Comparison of ENCODE assay signal across 8 cellular contexts in genomic region chr6:131061041-131061770, GRCh38. TPM values are rescaled to one million over a fixed set of nuclear protein-coding genes. Genes with fewer than 3 reads are reported as not detected.
DNase-seq lines count a peak whose midpoint lies in the region; ATAC-seq, FAIRE-seq and TF ChIP-seq lines count a peak whose summit lies in the region.

No MANE protein-coding gene starts in this region.

- CTCF ChIA-PET in activated CD4-positive, alpha-beta T cell treated with anti-CD3 and anti-CD28 coated beads for 36 hours (lab: Charles Lee): interaction anchor here (0.6 to 1.5 kb wide), 3 partner anchors 20 to 73 kb away, joined by 3 to 5 read pairs (median 3); no protein-coding TSS in a partner anchor
- CTCF ChIA-PET in PC-3 (lab: Charles Lee): no interaction called here

- H3K9me2 ChIP-seq in PC-3 (replicated peaks; ENCODE audit: low read length): no peaks in the 10 kb centered on the region

- H3K27ac Mint-ChIP-seq in activated CD4-positive, alpha-beta T cell treated with anti-CD3 and anti-CD28 coated beads for 36 hours: peak overlapping the region; percentile 20

- H3K27me3 ChIP-seq in PC-3 (ENCODE audit: low read length): no peaks in the 10 kb centered on the region

- H3K9ac ChIP-seq in PC-3 (ENCODE audit: low read length): peak overlapping the region; percentile 73; the same call in 1 of the 2 replicates

- peaks cover 67% of the 10 kb centered on the region for H3K79me2 ChIP-seq in PC-3 (ENCODE audit: low read length)

- H3K4me3 ChIP-seq in PC-3 (ENCODE audit: low read length): peak overlapping the region; percentile 87
- H3K4me3 ChIP-seq in epithelial cell of proximal tubule (ENCODE audit: low read depth, low read length): peak overlapping the region; percentile 85

- FAIRE-seq in frontal cortex (lab: Jason Lieb, UNC): no peak

- intact Hi-C loops in activated CD4-positive, alpha-beta T cell treated with anti-CD3 and anti-CD28 coated beads for 36 hours (cut with DNase I, micrococcal nuclease): loop anchor here (2.0 to 5.0 kb wide), 2 partner anchors 74 to 76 kb away; partner anchors contain the start of gene AKAP7 (in 2 of the 2)
- intact Hi-C loops in PC-3 (cut with micrococcal nuclease): loop anchor here (2.0 kb wide), 1 partner anchor 36 kb away; no protein-coding TSS in a partner anchor

- H3K36me3 Mint-ChIP-seq in activated CD4-positive, alpha-beta T cell treated with anti-CD3 and anti-CD28 coated beads for 36 hours (ENCODE audit: low read depth): peaks cover 9% of the 10 kb centered on the region

- ATAC-seq in activated CD4-positive, alpha-beta T cell treated with anti-CD3 and anti-CD28 coated beads for 36 hours: no peak
- ATAC-seq in PC-3 (no peak), GM21576 (IDR thresholded peaks at IDR 0.05; ENCODE audit: unreplicated experiment) (no peak)

- H3K9me3 ChIP-seq in PC-3 (ENCODE audit: low read length): no peaks in the 10 kb centered on the region

- peak overlapping the region; percentile 78 for H3K4me3 Mint-ChIP-seq in activated CD4-positive, alpha-beta T cell treated with anti-CD3 and anti-CD28 coated beads for 36 hours

- peaks cover 44% of the 10 kb centered on the region for H3K4me1 ChIP-seq in PC-3 (ENCODE audit: insufficient read depth, low read length)

- POLR2A ChIA-PET in activated CD4-positive, alpha-beta T cell treated with anti-CD3 and anti-CD28 coated beads for 36 hours (lab: Charles Lee): no interaction called here
- POLR2A ChIA-PET in PC-3 (lab: Charles Lee; ENCODE audit: unreplicated experiment): no interaction called here

- H2AFZ ChIP-seq in PC-3 (ENCODE audit: low read length): no peak overlapping the region

- TF ChIP-seq CTCF in PC-3 (conservative IDR thresholded peaks at IDR 0.05; ENCODE audit: low read depth, low read length) (no peak), epithelial cell of proximal tubule (conservative IDR thresholded peaks at IDR 0.05; ENCODE audit: low read depth, low read length) (no peak)

- DNase-seq in activated CD4-positive, alpha-beta T cell treated with anti-CD3 and anti-CD28 coated beads for 36 hours: no peak
- no peak for DNase-seq in activated CD4-positive, alpha-beta T cell treated with anti-CD3 and anti-CD28 coated beads, Interleukin-2, amount 50 U/mL, for 4 hours
- DNase-seq in PC-3: peak; percentile 26
- peak; percentile 67 for DNase-seq in epithelial cell of proximal tubule (ENCODE audit: low read depth)
- DNase-seq in renal cortical epithelial cell (ENCODE audit: low read depth): peak; percentile 92
- no peak for DNase-seq in frontal cortex (ENCODE audit: low spot score in 2 of 2)
- DNase-seq in DMS153 (lab: John Stamatoyannopoulos, UW): no peak

- peaks cover 7% of the 10 kb centered on the region for H3K36me3 ChIP-seq in PC-3 (ENCODE audit: low read depth, low read length)

- peaks cover 28% of the 10 kb centered on the region for H3K4me1 Mint-ChIP-seq in activated CD4-positive, alpha-beta T cell treated with anti-CD3 and anti-CD28 coated beads for 36 hours

- no peaks in the 10 kb centered on the region for H3K27me3 Mint-ChIP-seq in activated CD4-positive, alpha-beta T cell treated with anti-CD3 and anti-CD28 coated beads for 36 hours

- peaks cover 4% of the 10 kb centered on the region for H3F3A ChIP-seq in PC-3 (ENCODE audit: low read length, unreplicated experiment)

- H3K9me3 Mint-ChIP-seq in activated CD4-positive, alpha-beta T cell treated with anti-CD3 and anti-CD28 coated beads for 36 hours (ENCODE audit: low read depth): peaks cover 6% of the 10 kb centered on the region

- H3K4me2 ChIP-seq in PC-3 (ENCODE audit: low read length): peak overlapping the region; percentile 90

- no peak overlapping the region for H3K27ac ChIP-seq in PC-3 (ENCODE audit: low read length)

- TSS peak; percentile 25 for BruUV-seq in PC-3 (replicated peaks; lab: Mats Ljungman, UMichigan)

- H4K20me1 ChIP-seq in PC-3 (ENCODE audit: low read length): no peaks in the 10 kb centered on the region

RNA-seq across cellular contexts. Expression of gene EPB41L2, which starts 1.8 kb away (rescaled TPM):
- 10 to 100 TPM; 33.3 to 43.4 TPM for total RNA-seq in activated CD4-positive, alpha-beta T cell treated with anti-CD3 and anti-CD28 coated beads for 36 hours
- 26.9 and 39.9 TPM in 2 replicates for total RNA-seq in PC-3 (2014; rRNA removed)
- 38.3 and 67.1 TPM in 2 replicates for total RNA-seq in epithelial cell of proximal tubule
- total RNA-seq in renal cortical epithelial cell: 52.3 and 78.7 TPM in 2 replicates
- 30.2 TPM for total RNA-seq in frontal cortex

Comparison
In these comparisons a context has a peak if more than half of its experiments do, and no peak if none do; other contexts are left out.
1. DNase-seq: peak in PC-3 (single experiment), epithelial cell of proximal tubule (single experiment) and renal cortical epithelial cell (single experiment); none in activated CD4-positive, alpha-beta T cell treated with anti-CD3 and anti-CD28 coated beads for 36 hours (single experiment), activated CD4-positive, alpha-beta T cell treated with anti-CD3 and anti-CD28 coated beads, Interleukin-2, amount 50 U/mL, for 4 hours (0 of 2), frontal cortex (0 of 2) and DMS153 (single experiment).